In the genomic region with DNA sequence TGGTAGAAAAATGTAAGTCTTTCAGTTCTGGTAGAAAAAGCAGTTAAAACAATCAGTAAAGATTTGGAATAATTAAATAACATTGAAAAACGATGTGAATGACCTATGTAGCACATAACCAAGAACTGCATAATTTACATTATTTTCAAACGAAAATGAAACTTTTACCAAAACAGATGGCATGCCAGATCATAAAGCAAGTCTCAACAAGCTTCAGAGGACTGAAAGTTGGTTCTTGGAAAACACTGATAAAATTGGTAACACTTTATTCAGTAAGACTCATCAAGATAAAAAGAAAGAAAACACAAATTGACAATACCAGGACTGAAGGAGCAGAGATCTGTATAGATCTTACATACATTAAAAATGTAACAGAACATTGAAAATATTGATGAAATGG, we compare ENCODE assay signal across 25 cellular contexts.
A peak's percentile ranks its signal among the peaks of the same experiment; 100 is the strongest.
DNase-seq lines count a peak whose midpoint lies in the region; ATAC-seq lines count a peak whose summit lies in the region.
"Had no signal": no experiment of that assay in that cellular context is flagged by ENCODE, and none has a peak within 500 bp of the region (broad histone marks: within the 10 kb centered on the region; RNA-seq: fewer than 3 reads in every experiment).

No MANE protein-coding gene starts in this region.

- H3K36me3 Mint-ChIP-seq in activated T-cell treated with anti-CD3 and anti-CD28 coated beads, Interleukin-2, amount 50 U/mL, for 4 hours (ENCODE audit: insufficient read depth), result no peaks in the 10 kb centered on the region
- H3K36me3 Mint-ChIP-seq in activated T-helper 2 cell treated with anti-CD3 and anti-CD28 coated beads, Interferon-gamma antibody, Interleukin-2, Interleukin-4, amounts not matched to agents 10 μg/mL and 5 μg/mL and 100 μg/mL, durations not matched to agents 14 hours and 24 hours and 36 hours (ENCODE audit: low read depth), result peaks cover 17% of the 10 kb centered on the region
- H3K36me3 Mint-ChIP-seq: CD4-positive, alpha-beta memory T cell had no signal

- no peak for DNase-seq in activated T-cell treated with anti-CD3 and anti-CD28 coated beads, Interleukin-2, amount 50 U/mL, for 4 hours
- no peak for DNase-seq in activated T-cell treated with anti-CD3 and anti-CD28 coated beads, Interleukin-2, amount 50 U/mL, for 48 hours
- DNase-seq in activated T-helper 2 cell treated with anti-CD3 and anti-CD28 coated beads, Interferon-gamma antibody, Interleukin-2, Interleukin-4, amounts not matched to agents 10 μg/mL and 5 μg/mL and 100 μg/mL, durations not matched to agents 14 hours and 24 hours and 36 hours (ENCODE audit: low spot score), result no peak
- DNase-seq in inferior parietal cortex (ENCODE audit: extremely low spot score) (no peak), NCI-H1436 treated with DMSO at 0.1 percent for 48 hours (lab: John Stamatoyannopoulos, UW) (no peak), NCI-H748 (lab: John Stamatoyannopoulos, UW; ENCODE audit: unreplicated experiment) (no peak)
- DNase-seq: ACHN; activated CD4-positive, CD25-positive, alpha-beta regulatory T cell treated with anti-CD3 and anti-CD28 coated beads, Interleukin-2, amount 50 U/mL, for 72 hours; activated naive CD4-positive, alpha-beta T cell treated with anti-CD3 and anti-CD28 coated beads, Interleukin-2, amount 50 U/mL, for 16 hours; activated T-cell treated with anti-CD3 and anti-CD28 coated beads, Interleukin-2, amount 50 U/mL, for 1 hour; body of pancreas; CD4-positive, alpha-beta memory T cell; glutamatergic neuron; HCEC 1CT; NCI-H1048; NCI-H187; NCI-H524 treated with DMSO at 0.1 percent for 48 hours; SHP77; stimulated activated CD4-positive, alpha-beta T cell treated with anti-CD3 and anti-CD28 coated beads, Interleukin-4, amount 100 ng/mL, for 24 hours had no signal

- peak; percentile 40 to 52 for ATAC-seq in activated T-cell treated with anti-CD3 and anti-CD28 coated beads, Interleukin-2, amount 50 U/mL, for 4 hours
- ATAC-seq in GM18858 (IDR thresholded peaks at IDR 0.05; ENCODE audit: unreplicated experiment), result peak; percentile 58
- peak; percentile 55 for ATAC-seq in HG03280 (IDR thresholded peaks at IDR 0.05; ENCODE audit: unreplicated experiment)
- ATAC-seq: body of pancreas had no signal

- no peak overlapping the region for H3K4me3 Mint-ChIP-seq in activated T-cell treated with anti-CD3 and anti-CD28 coated beads, Interleukin-2, amount 50 U/mL, for 4 hours
- H3K4me3 Mint-ChIP-seq in activated T-helper 2 cell treated with anti-CD3 and anti-CD28 coated beads, Interferon-gamma antibody, Interleukin-2, Interleukin-4, amounts not matched to agents 10 μg/mL and 5 μg/mL and 100 μg/mL, durations not matched to agents 14 hours and 24 hours and 36 hours (ENCODE audit: low read depth), result peak overlapping the region; percentile 1
- H3K4me3 Mint-ChIP-seq: B cell; CD4-positive, alpha-beta memory T cell; central memory CD8-positive, alpha-beta T cell; dendritic cell treated with granulocyte-macrophage colony-stimulating factor and Interleukin-4, amounts not matched to agents 40 ng/mL and 50 ng/mL, for 4 days; nephron had no signal

- H3K27ac Mint-ChIP-seq in activated T-helper 2 cell treated with anti-CD3 and anti-CD28 coated beads, Interferon-gamma antibody, Interleukin-2, Interleukin-4, amounts not matched to agents 10 μg/mL and 5 μg/mL and 100 μg/mL, durations not matched to agents 14 hours and 24 hours and 36 hours, result peak overlapping the region; percentile 79
- H3K27ac Mint-ChIP-seq: B cell; CD4-positive, alpha-beta memory T cell; dendritic cell treated with granulocyte-macrophage colony-stimulating factor and Interleukin-4, amounts not matched to agents 40 ng/mL and 50 ng/mL, for 4 days; nephron had no signal

- H3K9me3 Mint-ChIP-seq in activated T-cell treated with anti-CD3 and anti-CD28 coated beads, Interleukin-2, amount 50 U/mL, for 4 hours, result peaks cover 7% of the 10 kb centered on the region
- H3K9me3 Mint-ChIP-seq in activated T-helper 2 cell treated with anti-CD3 and anti-CD28 coated beads, Interferon-gamma antibody, Interleukin-2, Interleukin-4, amounts not matched to agents 10 μg/mL and 5 μg/mL and 100 μg/mL, durations not matched to agents 14 hours and 24 hours and 36 hours, result no peaks in the 10 kb centered on the region
- H3K9me3 Mint-ChIP-seq: central memory CD8-positive, alpha-beta T cell; dendritic cell treated with granulocyte-macrophage colony-stimulating factor and Interleukin-4, amounts not matched to agents 40 ng/mL and 50 ng/mL, for 4 days had no signal

- intact Hi-C loops in activated T-helper 2 cell treated with anti-CD3 and anti-CD28 coated beads, Interferon-gamma antibody, Interleukin-2, Interleukin-4, amounts not matched to agents 10 μg/mL and 5 μg/mL and 100 μg/mL, durations not matched to agents 14 hours and 24 hours and 36 hours (cut with micrococcal nuclease), result loop anchor here (1.0 to 5.0 kb wide), 5 partner anchors 35 to 395 kb away; a partner anchor contains a TSS

- H3K27me3 Mint-ChIP-seq in activated T-cell treated with anti-CD3 and anti-CD28 coated beads, Interleukin-2, amount 50 U/mL, for 4 hours (ENCODE audit: low read depth), result peaks cover 5% of the 10 kb centered on the region
- H3K27me3 Mint-ChIP-seq in activated T-helper 2 cell treated with anti-CD3 and anti-CD28 coated beads, Interferon-gamma antibody, Interleukin-2, Interleukin-4, amounts not matched to agents 10 μg/mL and 5 μg/mL and 100 μg/mL, durations not matched to agents 14 hours and 24 hours and 36 hours (ENCODE audit: low read depth), result no peaks in the 10 kb centered on the region
- H3K27me3 Mint-ChIP-seq: B cell had no signal

- peaks cover 2% of the 10 kb centered on the region for H3K4me1 Mint-ChIP-seq in activated T-cell treated with anti-CD3 and anti-CD28 coated beads, Interleukin-2, amount 50 U/mL, for 4 hours (ENCODE audit: low read depth)
- peaks cover 41% of the 10 kb centered on the region for H3K4me1 Mint-ChIP-seq in activated T-helper 2 cell treated with anti-CD3 and anti-CD28 coated beads, Interferon-gamma antibody, Interleukin-2, Interleukin-4, amounts not matched to agents 10 μg/mL and 5 μg/mL and 100 μg/mL, durations not matched to agents 14 hours and 24 hours and 36 hours (ENCODE audit: low read depth)
- H3K4me1 Mint-ChIP-seq: B cell; central memory CD8-positive, alpha-beta T cell; nephron had no signal
